Comparison of ENCODE assay signal across 7 cellular contexts in genomic region chr7:35185908-35186731, GRCh38.
DNase-seq lines count a peak whose midpoint lies in the region; ATAC-seq, FAIRE-seq and TF ChIP-seq lines count a peak whose summit lies in the region.

No MANE protein-coding gene starts in this region.

- peak overlapping the region in 1 of 5 donors; percentile 49 for H3K27ac ChIP-seq in adrenal gland
- no peak overlapping the region for H3K27ac ChIP-seq in hepatocyte

- TF ChIP-seq POLR2A in H54 (IDR thresholded peaks at IDR 0.05; ENCODE audit: low read depth, low read length) (peak; percentile 60), adrenal gland (IDR thresholded peaks at IDR 0.05) (no peak)

- H3K36me3 ChIP-seq in adrenal gland (replicated peaks in 1 of 2) (no peaks in the 10 kb centered on the region), hepatocyte (replicated peaks; ENCODE audit: insufficient read depth, low read depth) (no peaks in the 10 kb centered on the region)

- H3K4me1 ChIP-seq in adrenal gland (replicated peaks in 1 of 2) = peaks cover 5 to 10% of the 10 kb centered on the region in 2 donors
- no peaks in the 10 kb centered on the region for H3K4me1 ChIP-seq in hepatocyte (ENCODE audit: insufficient read depth)

- no peak for TF ChIP-seq CTCF in adrenal gland (IDR thresholded peaks at IDR 0.05)
- peak; percentile 12 for TF ChIP-seq CTCF in hepatocyte (IDR thresholded peaks at IDR 0.05; ENCODE audit: poor library complexity)

- H3K9me3 ChIP-seq in adrenal gland (replicated peaks in 1 of 3) (no peaks in the 10 kb centered on the region), hepatocyte (ENCODE audit: low read depth) (no peaks in the 10 kb centered on the region)

- peak overlapping the region; percentile 82 for H2AFZ ChIP-seq in hepatocyte

- intact Hi-C loops in adrenal gland (cut with DNase I) = no loop called here

- no peaks in the 10 kb centered on the region for H4K20me1 ChIP-seq in hepatocyte (ENCODE audit: insufficient read depth, poor library complexity, severe bottlenecking)

- H3K9me2 ChIP-seq in hepatocyte (replicated peaks; ENCODE audit: insufficient read depth) = no peaks in the 10 kb centered on the region

- H3K4me2 ChIP-seq in hepatocyte = peak overlapping the region; percentile 99

- peaks cover 4% of the 10 kb centered on the region for H3K27me3 ChIP-seq in adrenal gland
- peaks cover 32% of the 10 kb centered on the region for H3K27me3 ChIP-seq in hepatocyte

- FAIRE-seq in H54 (lab: Jason Lieb, UNC) = peak; percentile 38

- 0 to 1% (median 1%) methylated on average over 15 to 67 of the region's 67 CpGs for WGBS in adrenal gland, 4 donors
- WGBS in hepatocyte (ENCODE audit: low lambda C conversion rate, missing lambda C conversion rate) = 2% methylated on average over 43 of the region's 67 CpGs

- DNase-seq in H54 (ENCODE audit: insufficient read length, low spot score) (peak; percentile 36), NCI-H446 (lab: John Stamatoyannopoulos, UW) (peak; percentile 64 to 75), adrenal gland (peak in 4 of 7 donors; percentile 1 to 82 (median 30)), hepatocyte (ENCODE audit: low spot score) (peak; percentile 28), retina (peak; percentile 90)

- no peak for ATAC-seq in activated CD4-positive, CD25-positive, alpha-beta regulatory T cell treated with anti-CD3 and anti-CD28 coated beads, Interleukin-2, amount 50 U/mL, for 24 hours
- no peak for ATAC-seq in GM21526 (IDR thresholded peaks at IDR 0.05; ENCODE audit: low FRiP score, unreplicated experiment)

- no peaks in the 10 kb centered on the region for H3K79me2 ChIP-seq in hepatocyte

- H3K4me3 ChIP-seq in adrenal gland (peak overlapping the region in 2 of 4 donors; percentile 4 to 41), hepatocyte (peak overlapping the region; percentile 52)

Comparison
In these comparisons a context has a peak if more than half of its experiments do, and no peak if none do; other contexts are left out.
1. DNase-seq: peak in every context shown above with its lines; median percentile 90 in retina; 70 in NCI-H446; 36 in H54; 30 in adrenal gland; 28 in hepatocyte.